15 cellular contexts compared by ENCODE assay signal in the genomic region with DNA sequence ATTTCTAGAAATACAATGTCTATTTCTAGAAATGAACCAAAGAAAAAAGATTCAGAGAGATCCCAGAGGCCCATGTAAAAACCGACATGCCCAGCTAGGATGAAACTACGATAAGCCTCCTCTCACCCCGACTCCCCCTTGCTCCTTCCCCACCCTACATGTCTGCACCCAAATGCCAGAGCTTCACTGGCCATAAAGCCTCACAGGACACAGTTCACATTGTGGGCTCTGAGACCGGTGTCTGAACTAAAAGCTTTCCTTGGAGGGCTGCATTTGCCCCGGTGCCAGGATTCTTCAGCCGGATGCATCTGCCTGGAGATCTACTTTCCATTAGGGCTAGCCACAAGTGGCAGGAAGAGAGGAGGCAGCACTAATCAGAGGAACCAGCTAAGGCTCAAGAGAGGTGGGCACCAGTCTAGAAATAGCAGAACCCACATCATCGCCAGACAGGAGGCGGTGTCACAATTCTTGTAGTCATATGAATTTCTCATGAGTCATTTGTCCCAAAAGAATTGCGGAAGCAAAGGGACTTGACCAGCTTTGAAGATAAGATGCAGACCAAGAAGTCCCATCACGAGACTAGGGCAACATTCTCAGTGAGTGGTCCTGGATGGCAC.
A peak's percentile ranks its signal among the peaks of the same experiment; 100 is the strongest.
DNase-seq lines count a peak whose midpoint lies in the region; ATAC-seq and TF ChIP-seq lines count a peak whose summit lies in the region.
"Had no signal": no experiment of that assay in that cellular context is flagged by ENCODE, and none has a peak within 500 bp of the region (broad histone marks: within the 10 kb centered on the region; RNA-seq: fewer than 3 reads in every experiment).

No MANE protein-coding gene starts in this region.

- H2AK5ac ChIP-seq in mesenchymal stem cell (ENCODE audit: low read length, severe bottlenecking), result no peak overlapping the region

- no peak overlapping the region for H3K23ac ChIP-seq in mesenchymal stem cell (ENCODE audit: low read length in 2 of 2)

- no peak overlapping the region for H3K9ac ChIP-seq in mesenchymal stem cell (ENCODE audit: low read length)

- H3K18ac ChIP-seq in mesenchymal stem cell (ENCODE audit: low read depth in 1 of 2, low read length in 2 of 2), result no peak overlapping the region

- TF ChIP-seq CTCF in adrenal gland (IDR thresholded peaks at IDR 0.05), result no peak
- TF ChIP-seq CTCF in upper lobe of right lung (IDR thresholded peaks at IDR 0.05), result no peak

- TF ChIP-seq POLR2A in adrenal gland (IDR thresholded peaks at IDR 0.05), result no peak

- no peak overlapping the region for H4K91ac ChIP-seq in mesenchymal stem cell (ENCODE audit: low read length)

- intact Hi-C loops in left cardiac atrium (cut with DNase I), result no loop called here
- intact Hi-C loops in Right ventricle myocardium superior (cut with DNase I), result no loop called here
- intact Hi-C loops in adrenal gland (cut with DNase I), result no loop called here
- intact Hi-C loops in upper lobe of right lung (cut with DNase I), result no loop called here

- ATAC-seq in left cardiac atrium (peak; percentile 23 to 24), Right ventricle myocardium superior (ENCODE audit: poor library complexity) (no peak), upper lobe of right lung (peak; percentile 83), GM21619 (IDR thresholded peaks at IDR 0.05; ENCODE audit: unreplicated experiment) (no peak), GM18502 (IDR thresholded peaks at IDR 0.05; ENCODE audit: poor library complexity, unreplicated experiment) (no peak)

- no peak overlapping the region for H2BK120ac ChIP-seq in mesenchymal stem cell (ENCODE audit: low read depth, low read length)

- no peak overlapping the region for H3K14ac ChIP-seq in mesenchymal stem cell (ENCODE audit: low read length in 2 of 2)

- DNase-seq in left cardiac atrium (no peak), Right ventricle myocardium superior (no peak), adrenal gland (peak in 6 of 7 donors; percentile 15 to 60 (median 26)), mesenchymal stem cell (peak; percentile 1), upper lobe of right lung (no peak), NCI-H1417 (lab: John Stamatoyannopoulos, UW) (no peak)
- DNase-seq: colonic mucosa, HFFc6, IMR-90, midbrain, NCI-H1092 treated with DMSO at 0.1 percent for 48 hours, NCI-H748 treated with DMSO at 0.1 percent for 48 hours had no signal

- H3K4me3 ChIP-seq in adrenal gland (no peak overlapping the region), mesenchymal stem cell (ENCODE audit: insufficient read depth in 1 of 2, low read depth in 1 of 2, low read length in 2 of 2) (no peak overlapping the region), upper lobe of right lung (no peak overlapping the region)
- H3K4me3 ChIP-seq: colonic mucosa had no signal

- H3K4me1 ChIP-seq in adrenal gland (replicated peaks in 1 of 2) (no peaks in the 10 kb centered on the region), mesenchymal stem cell (ENCODE audit: control insufficient read depth, insufficient read depth, low read depth, low read length) (no peaks in the 10 kb centered on the region), upper lobe of right lung (no peaks in the 10 kb centered on the region)
- H3K4me1 ChIP-seq: colonic mucosa had no signal

- H2BK5ac ChIP-seq in mesenchymal stem cell (ENCODE audit: low read depth, low read length, poor library complexity, severe bottlenecking), result no peak overlapping the region

- H3K27ac ChIP-seq in adrenal gland (peak overlapping the region in 2 of 5 donors; percentile 34 to 61), mesenchymal stem cell (ENCODE audit: low read length, poor library complexity, severe bottlenecking) (no peak overlapping the region), upper lobe of right lung (peak overlapping the region; percentile 30)
- H3K27ac ChIP-seq: 22Rv1, colonic mucosa had no signal

- no peak overlapping the region for H2BK12ac ChIP-seq in mesenchymal stem cell (ENCODE audit: low read length in 2 of 2)

- no peak overlapping the region for H4K8ac ChIP-seq in mesenchymal stem cell (ENCODE audit: low read length)

- H2AFZ ChIP-seq in mesenchymal stem cell (ENCODE audit: low read depth, low read length), result no peak overlapping the region

- H3K79me1 ChIP-seq in mesenchymal stem cell (replicated peaks; ENCODE audit: low read length, poor library complexity, severe bottlenecking), result no peaks in the 10 kb centered on the region

- 70 to 82% (median 76%) methylated on average over 9 to 10 of the region's 10 CpGs for WGBS in adrenal gland, 4 donors
- WGBS in mesenchymal stem cell, result 84% methylated on average over 10 of the region's 10 CpGs

- no peaks in the 10 kb centered on the region for H3K27me3 ChIP-seq in adrenal gland
- H3K27me3 ChIP-seq in mesenchymal stem cell (ENCODE audit: control insufficient read depth in 1 of 2, insufficient read depth in 1 of 2, low read length in 2 of 2), result peaks cover 0 to 9% of the 10 kb centered on the region in 2 experiments
- H3K27me3 ChIP-seq in upper lobe of right lung, result no peaks in the 10 kb centered on the region
- H3K27me3 ChIP-seq: colonic mucosa had no signal

- H3K9me3 ChIP-seq in adrenal gland (replicated peaks in 1 of 3) (no peaks in the 10 kb centered on the region), mesenchymal stem cell (ENCODE audit: control insufficient read depth, low read length) (no peaks in the 10 kb centered on the region), upper lobe of right lung (no peaks in the 10 kb centered on the region)
- H3K9me3 ChIP-seq: colonic mucosa had no signal

- no peak overlapping the region for H3K4me2 ChIP-seq in mesenchymal stem cell (ENCODE audit: low read length, poor library complexity, severe bottlenecking)

- no peaks in the 10 kb centered on the region for H3K36me3 ChIP-seq in adrenal gland (replicated peaks in 1 of 2)
- no peaks in the 10 kb centered on the region for H3K36me3 ChIP-seq in mesenchymal stem cell (ENCODE audit: control insufficient read depth in 1 of 2, insufficient read depth in 2 of 2, low read depth in 1 of 2, low read length in 2 of 2)
- H3K36me3 ChIP-seq in upper lobe of right lung, result no peaks in the 10 kb centered on the region
- H3K36me3 ChIP-seq: colonic mucosa had no signal

- H3K4ac ChIP-seq in mesenchymal stem cell (ENCODE audit: low read depth in 1 of 2, low read length in 2 of 2), result no peak overlapping the region

- H2BK15ac ChIP-seq in mesenchymal stem cell (ENCODE audit: low read depth, poor library complexity, severe bottlenecking), result no peak overlapping the region

Comparison
In these comparisons a context has a peak if more than half of its experiments do, and no peak if none do; other contexts are left out.
1. ATAC-seq: peak in left cardiac atrium (2 of 2) and upper lobe of right lung (single experiment); none in Right ventricle myocardium superior (single experiment), GM21619 (single experiment) and GM18502 (single experiment).
2. DNase-seq: peak in adrenal gland (6 of 7) and mesenchymal stem cell (single experiment); none in left cardiac atrium (single experiment), Right ventricle myocardium superior (single experiment), upper lobe of right lung (single experiment) and NCI-H1417 (0 of 3).